In genomic region chr11:97977726-97978125, GRCh38 we compare ENCODE assay signal across 21 cellular contexts.
DNase-seq lines count a peak whose midpoint lies in the region; ATAC-seq, FAIRE-seq and TF ChIP-seq lines count a peak whose summit lies in the region.
"Had no signal": no experiment of that assay in that cellular context is flagged by ENCODE, and none has a peak within 500 bp of the region (broad histone marks: within the 10 kb centered on the region; RNA-seq: fewer than 3 reads in every experiment).

No MANE protein-coding gene starts in this region.

- TF ChIP-seq POLR2A in A549 (IDR thresholded peaks at IDR 0.05; ENCODE audit: low read length) (no peak), IMR-90 (IDR thresholded peaks at IDR 0.05; ENCODE audit: low read depth, low read length) (no peak), K562 (conservative IDR thresholded peaks at IDR 0.05) (no peak), GM18505 (IDR thresholded peaks at IDR 0.05; ENCODE audit: borderline replicate concordance, extremely low read depth, insufficient read depth, insufficient read length) (no peak)

- H2BK20ac ChIP-seq in IMR-90 (ENCODE audit: low read depth, low read length), result no peak overlapping the region

- POLR2A ChIA-PET in A549 (lab: Yijun Ruan, JAX) (no interaction called here), IMR-90 (lab: Charles Lee; ENCODE audit: unreplicated experiment) (no interaction called here), K562 (lab: Yijun Ruan, JAX) (no interaction called here)

- H3K23ac ChIP-seq in IMR-90 (ENCODE audit: low read depth, low read length), result no peak overlapping the region

- H4K5ac ChIP-seq in IMR-90 (ENCODE audit: low read depth, low read length), result no peak overlapping the region

- H3K4me2 ChIP-seq in A549 (no peak overlapping the region), IMR-90 (ENCODE audit: low read depth, low read length) (no peak overlapping the region), K562 (ENCODE audit: insufficient read depth, low read length) (no peak overlapping the region)
- H3K4me2 ChIP-seq: BLaER1 treated with 17β-estradiol and CSF1 and Interleukin-3, amounts not matched to agents 10 nM and 100 nM had no signal

- no peak overlapping the region for H4K8ac ChIP-seq in IMR-90 (ENCODE audit: low read depth in 2 of 2, low read length in 2 of 2)

- no peak overlapping the region for H3K27ac ChIP-seq in A549
- no peak overlapping the region for H3K27ac ChIP-seq in IMR-90 (ENCODE audit: insufficient read depth, low read length)
- no peak overlapping the region for H3K27ac ChIP-seq in K562 (ENCODE audit: extremely low read depth, low read depth, low read length)
- H3K27ac ChIP-seq: BLaER1 treated with 17β-estradiol and CSF1 and Interleukin-3, amounts not matched to agents 10 nM and 100 nM; C4-2B had no signal

- no peak overlapping the region for H3K18ac ChIP-seq in IMR-90 (ENCODE audit: low read depth, low read length)

- FAIRE-seq in A549 (lab: Jason Lieb, UNC) (no peak), K562 (lab: Jason Lieb, UNC) (no peak)
- FAIRE-seq: A204.1, D721Med, G401.6, GM12891, GM18507 had no signal

- H2BK120ac ChIP-seq in IMR-90 (ENCODE audit: low read depth, low read length), result no peak overlapping the region

- H3K9ac ChIP-seq in IMR-90 (ENCODE audit: low read depth, low read length) (no peak overlapping the region), K562 (ENCODE audit: insufficient read depth in 1 of 2, low read depth in 2 of 2, low read length in 2 of 2) (no peak overlapping the region)
- H3K9ac ChIP-seq: BLaER1 treated with 17β-estradiol and CSF1 and Interleukin-3, amounts not matched to agents 10 nM and 100 nM had no signal

- DNase-seq in A549 (ENCODE audit: low read depth in 1 of 2, low spot score in 1 of 2) (no peak), IMR-90 (no peak), K562 (ENCODE audit: extremely low read depth in 1 of 4, low spot score in 3 of 4) (no peak), KBM-7 (no peak)
- DNase-seq: 8988T; AML-193; Caco-2; Calu3; CD4-positive, alpha-beta T cell; CD8-positive, alpha-beta memory T cell; DMS79 treated with DMSO at 0.1 percent for 48 hours; GF-D8 had no signal

- no peaks in the 10 kb centered on the region for H3K79me1 ChIP-seq in IMR-90 (ENCODE audit: low read depth in 1 of 2, low read length in 2 of 2)

- H3K36me3 ChIP-seq in IMR-90 (ENCODE audit: control insufficient read depth, insufficient read depth, low read length), result no peaks in the 10 kb centered on the region
- no peaks in the 10 kb centered on the region for H3K36me3 ChIP-seq in K562 (ENCODE audit: control insufficient read depth, insufficient read depth, low read length)
- H3K36me3 ChIP-seq: BLaER1 treated with 17β-estradiol and CSF1 and Interleukin-3, amounts not matched to agents 10 nM and 100 nM had no signal

- TF ChIP-seq RAD21 in A549 (conservative IDR thresholded peaks at IDR 0.05 in 1 of 2, IDR thresholded peaks at IDR 0.05 in 1 of 2), result no peak
- no peak for TF ChIP-seq RAD21 in IMR-90 (IDR thresholded peaks at IDR 0.05; ENCODE audit: low read length)
- TF ChIP-seq RAD21 in K562 (CRISPR knock-in tag; conservative IDR thresholded peaks at IDR 0.05 in 1 of 2, IDR thresholded peaks at IDR 0.05 in 1 of 2), result no peak

- in situ Hi-C loops in IMR-90 (cut with MboI; ENCODE audit: low sequenced_read_pairs), result no loop called here
- in situ Hi-C loops in K562 (cut with MboI), result no loop called here
- in situ Hi-C loops in KBM-7 (cut with MboI; ENCODE audit: low pct_unique_long_range_greater_than_20kb, low sequenced_read_pairs), result no loop called here

- H2AFZ ChIP-seq in IMR-90 (replicated peaks; ENCODE audit: low read length, poor library complexity) (no peak overlapping the region), K562 (ENCODE audit: low read depth, low read length) (peak overlapping the region; percentile 15; the same call in 1 of the 2 replicates)

- H3K14ac ChIP-seq in IMR-90 (replicated peaks; ENCODE audit: low read depth, low read length), result no peak overlapping the region

- no peak overlapping the region for H3K56ac ChIP-seq in IMR-90 (ENCODE audit: extremely low read depth, insufficient read depth, low read length)

- no peak overlapping the region for H2AK9ac ChIP-seq in IMR-90 (replicated peaks; ENCODE audit: low read depth, low read length, poor library complexity)

- H2BK5ac ChIP-seq in IMR-90 (ENCODE audit: low read depth, low read length, poor library complexity, severe bottlenecking), result no peak overlapping the region

- no peak overlapping the region for H4K91ac ChIP-seq in IMR-90 (ENCODE audit: insufficient read depth, low read depth, low read length)

- TF ChIP-seq EP300 in A549 (IDR thresholded peaks at IDR 0.05) (no peak), K562 (IDR thresholded peaks at IDR 0.05; ENCODE audit: low read length) (no peak)

- TF ChIP-seq CTCF in A549 (IDR thresholded peaks at IDR 0.05), result no peak
- no peak for TF ChIP-seq CTCF in IMR-90 (conservative IDR thresholded peaks at IDR 0.05; ENCODE audit: low read depth, low read length)
- TF ChIP-seq CTCF in K562 (IDR thresholded peaks at IDR 0.05 in 2 of 3, conservative IDR thresholded peaks at IDR 0.05 in 1 of 3; ENCODE audit: insufficient read depth in 2 of 3, low read depth in 1 of 3, low read length in 3 of 3), result no peak

- WGBS in A549 (ENCODE audit: missing lambda C conversion rate), result 0% methylated on average over 1 of the region's 1 CpG
- WGBS in IMR-90 (ENCODE audit: extremely low coverage in 2 of 2, insufficient read length in 1 of 2), 2 experiments, result no CpG with 5 or more reads among the region's 1 CpG
- whole genome bisulfite sequencing in K562 (ENCODE audit: insufficient coverage, low coverage, missing lambda C conversion rate), result 39% methylated on average over 1 of the region's 1 CpG

- no peaks in the 10 kb centered on the region for H3K79me2 ChIP-seq in K562 (ENCODE audit: control insufficient read depth, insufficient read depth, low read length)

- H3K4me3 ChIP-seq in A549 (no peak overlapping the region), IMR-90 (ENCODE audit: insufficient read depth, low read depth, low read length) (no peak overlapping the region), K562 (no peak overlapping the region)
- H3K4me3 ChIP-seq: BLaER1 treated with 17β-estradiol and CSF1 and Interleukin-3, amounts not matched to agents 10 nM and 100 nM had no signal

- H2BK15ac ChIP-seq in IMR-90 (ENCODE audit: low read depth, low read length), result no peak overlapping the region

- dilution Hi-C loops in IMR-90 (cut with HindIII; ENCODE audit: low sequenced_read_pairs, unreplicated experiment), result no loop called here

- H4K20me1 ChIP-seq in IMR-90 (ENCODE audit: insufficient read depth, low read length) (no peaks in the 10 kb centered on the region), K562 (replicated peaks; ENCODE audit: control insufficient read depth, insufficient read depth, low read length) (no peaks in the 10 kb centered on the region)

- H3K9me3 ChIP-seq in A549, result no peaks in the 10 kb centered on the region
- no peaks in the 10 kb centered on the region for H3K9me3 ChIP-seq in IMR-90 (ENCODE audit: control insufficient read depth, insufficient read depth, low read length)
- H3K9me3 ChIP-seq in K562 (replicated peaks; ENCODE audit: control insufficient read depth, insufficient read depth, low read depth, low read length), result peaks cover 3% of the 10 kb centered on the region; the same call in 1 of the 2 replicates
- H3K9me3 ChIP-seq: Caco-2 had no signal

- H3K27me3 ChIP-seq in IMR-90 (ENCODE audit: control insufficient read depth, insufficient read depth, low read length) (no peaks in the 10 kb centered on the region), K562 (ENCODE audit: control insufficient read depth in 2 of 2, insufficient read depth in 2 of 2, low read length in 2 of 2) (no peaks in the 10 kb centered on the region)
- H3K27me3 ChIP-seq: BLaER1 treated with 17β-estradiol and CSF1 and Interleukin-3, amounts not matched to agents 10 nM and 100 nM had no signal

- H3K4me1 ChIP-seq in A549 (no peaks in the 10 kb centered on the region), IMR-90 (ENCODE audit: control insufficient read depth, insufficient read depth, low read length) (no peaks in the 10 kb centered on the region), K562 (replicated peaks in 1 of 2; ENCODE audit: control insufficient read depth in 2 of 2, insufficient read depth in 2 of 2, low read length in 2 of 2) (peaks cover 0 to 12% of the 10 kb centered on the region in 2 experiments; a peak in 3 of 5 replicates)
- H3K4me1 ChIP-seq: BLaER1 treated with 17β-estradiol and CSF1 and Interleukin-3, amounts not matched to agents 10 nM and 100 nM; Caco-2 had no signal

- H3K9me1 ChIP-seq in IMR-90 (ENCODE audit: insufficient read depth, low read length) (no peaks in the 10 kb centered on the region), K562 (ENCODE audit: control insufficient read depth, insufficient read depth, low read length) (no peaks in the 10 kb centered on the region)

- H2AK5ac ChIP-seq in IMR-90 (ENCODE audit: low read depth, low read length), result no peak overlapping the region

- CTCF ChIA-PET in A549 (lab: Yijun Ruan, JAX), result no interaction called here
- CTCF ChIA-PET in IMR-90 (lab: Yijun Ruan, JAX), result no interaction called here
- CTCF ChIA-PET in K562 (lab: Yijun Ruan, JAX; ENCODE audit: low intra/inter-chr PET ratio), result no interaction called here

- intact Hi-C loops in IMR-90 (cut with micrococcal nuclease) (no loop called here), K562 (cut with micrococcal nuclease) (no loop called here)

- H3K4ac ChIP-seq in IMR-90 (ENCODE audit: low read depth, low read length), result no peak overlapping the region

- ATAC-seq in A549 (no peak), IMR-90 (ENCODE audit: low read depth) (no peak), K562 (no peak), GM19351 (IDR thresholded peaks at IDR 0.05; ENCODE audit: unreplicated experiment) (no peak), GM18505 (IDR thresholded peaks at IDR 0.05; ENCODE audit: unreplicated experiment) (no peak)

- BruUV-seq in IMR-90 (replicated peaks; lab: Mats Ljungman, UMichigan) (no TSS peak), K562 (replicated peaks; lab: Mats Ljungman, UMichigan) (no TSS peak)

TF ChIP-seq in A549, 52 proteins besides CTCF, POLR2A, EP300 and RAD21:
- TF ChIP-seq MYC (IDR thresholded peaks at IDR 0.05; ENCODE audit: borderline replicate concordance, low read length), result no peak
- TF ChIP-seq MAFK (IDR thresholded peaks at IDR 0.05; ENCODE audit: partially characterized antibody), result peak; percentile 38

TF ChIP-seq in IMR-90, 13 proteins besides CTCF, POLR2A, EP300 and RAD21 (continues in another document):
- peak; percentile 71 for TF ChIP-seq MAFK (IDR thresholded peaks at IDR 0.05; ENCODE audit: low read depth, low read length)

TF ChIP-seq in K562, 482 proteins besides CTCF, POLR2A, EP300 and RAD21 (continues in another document):
- TF ChIP-seq EWSR1 (IDR thresholded peaks at IDR 0.05; ENCODE audit: borderline replicate concordance, low read depth, partially characterized antibody) (no peak), CBX5 (IDR thresholded peaks at IDR 0.05; ENCODE audit: borderline replicate concordance, low read depth) (no peak), XRCC4 (IDR thresholded peaks at IDR 0.05; ENCODE audit: extremely low read depth, insufficient read depth, insufficient read length) (no peak), FOXK1 (CRISPR knock-in tag; IDR thresholded peaks at IDR 0.05; ENCODE audit: borderline replicate concordance) (no peak), ILF3 (IDR thresholded peaks at IDR 0.05; ENCODE audit: borderline replicate concordance) (no peak), ZBED1 (IDR thresholded peaks at IDR 0.05) (no peak)

Comparison
In these comparisons a context has a peak if more than half of its experiments do, and no peak if none do; other contexts are left out.
1. Of the 35 proteins assayed by ChIP-seq in both K562 and A549: peak only in K562: none; only in A549: none; in both: MAFK; in neither: 34.